In the genomic region with DNA sequence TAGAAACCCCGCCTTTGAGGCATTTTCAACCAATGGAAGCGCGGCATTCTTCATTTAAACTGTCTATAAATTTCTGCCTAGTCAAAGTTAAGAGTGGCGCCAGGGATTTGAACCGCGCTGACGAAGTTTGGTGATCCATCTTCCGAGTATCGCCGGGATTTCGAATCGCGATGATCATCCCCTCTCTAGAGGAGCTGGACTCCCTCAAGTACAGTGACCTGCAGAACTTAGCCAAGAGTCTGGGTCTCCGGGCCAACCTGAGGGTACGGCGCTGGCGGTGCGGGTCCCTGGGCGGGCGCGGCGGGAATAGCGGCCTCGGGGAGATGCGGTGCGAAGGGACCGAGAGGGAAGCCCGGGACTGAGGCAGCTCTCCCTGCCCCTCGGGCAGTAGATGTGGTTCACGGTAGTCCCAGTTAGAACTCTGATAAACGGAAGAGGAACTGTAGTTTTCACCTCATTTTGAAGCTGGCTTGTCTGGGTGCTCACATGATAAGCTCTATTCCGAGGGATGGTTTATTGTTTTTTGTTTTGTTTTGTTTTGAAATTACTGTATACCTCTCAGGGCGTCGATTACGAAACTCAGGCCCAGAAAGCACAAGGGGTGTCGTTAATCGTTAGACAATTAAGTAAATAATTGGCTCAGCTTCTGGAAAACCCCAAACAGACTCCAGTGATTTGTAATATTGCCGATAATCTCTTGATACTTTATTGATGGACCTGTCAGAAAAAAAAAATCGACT, we compare ENCODE assay signal across 1 cellular context.
TF ChIP-seq lines count a peak whose summit lies in the region.

A gene with protein sequence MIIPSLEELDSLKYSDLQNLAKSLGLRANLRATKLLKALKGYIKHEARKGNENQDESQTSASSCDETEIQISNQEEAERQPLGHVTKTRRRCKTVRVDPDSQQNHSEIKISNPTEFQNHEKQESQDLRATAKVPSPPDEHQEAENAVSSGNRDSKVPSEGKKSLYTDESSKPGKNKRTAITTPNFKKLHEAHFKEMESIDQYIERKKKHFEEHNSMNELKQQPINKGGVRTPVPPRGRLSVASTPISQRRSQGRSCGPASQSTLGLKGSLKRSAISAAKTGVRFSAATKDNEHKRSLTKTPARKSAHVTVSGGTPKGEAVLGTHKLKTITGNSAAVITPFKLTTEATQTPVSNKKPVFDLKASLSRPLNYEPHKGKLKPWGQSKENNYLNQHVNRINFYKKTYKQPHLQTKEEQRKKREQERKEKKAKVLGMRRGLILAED (plus strand): TSS at position 94 of the 740 bp plus-strand sequence. CDS start 77 bp downstream, at position 171.

TF ChIP-seq in HEK293, 187 proteins besides CTCF, POLR2A, EP300 and RAD21 (continued from another document and continues in another):
- TF ChIP-seq, protein P1, sequence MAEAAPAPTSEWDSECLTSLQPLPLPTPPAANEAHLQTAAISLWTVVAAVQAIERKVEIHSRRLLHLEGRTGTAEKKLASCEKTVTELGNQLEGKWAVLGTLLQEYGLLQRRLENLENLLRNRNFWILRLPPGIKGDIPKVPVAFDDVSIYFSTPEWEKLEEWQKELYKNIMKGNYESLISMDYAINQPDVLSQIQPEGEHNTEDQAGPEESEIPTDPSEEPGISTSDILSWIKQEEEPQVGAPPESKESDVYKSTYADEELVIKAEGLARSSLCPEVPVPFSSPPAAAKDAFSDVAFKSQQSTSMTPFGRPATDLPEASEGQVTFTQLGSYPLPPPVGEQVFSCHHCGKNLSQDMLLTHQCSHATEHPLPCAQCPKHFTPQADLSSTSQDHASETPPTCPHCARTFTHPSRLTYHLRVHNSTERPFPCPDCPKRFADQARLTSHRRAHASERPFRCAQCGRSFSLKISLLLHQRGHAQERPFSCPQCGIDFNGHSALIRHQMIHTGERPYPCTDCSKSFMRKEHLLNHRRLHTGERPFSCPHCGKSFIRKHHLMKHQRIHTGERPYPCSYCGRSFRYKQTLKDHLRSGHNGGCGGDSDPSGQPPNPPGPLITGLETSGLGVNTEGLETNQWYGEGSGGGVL (tag by site-specific recombination; IDR thresholded peaks at IDR 0.05), result no peak
- TF ChIP-seq ZNF2 (tag by site-specific recombination; IDR thresholded peaks at IDR 0.05) (0 out of 2 replicates have a peak, but pooled peaks have one; percentile 34), ZNF654 (tag by site-specific recombination; IDR thresholded peaks at IDR 0.05; ENCODE audit: low read depth) (no peak), ZNF366 (tag by site-specific recombination; conservative IDR thresholded peaks at IDR 0.05) (no peak), ZBTB48 (tag by site-specific recombination; IDR thresholded peaks at IDR 0.05) (peak; percentile 87), BCL11A (tag by site-specific recombination; IDR thresholded peaks at IDR 0.05; ENCODE audit: low read depth) (no peak), GLI4 (tag by site-specific recombination; IDR thresholded peaks at IDR 0.05) (no peak), ZNF146 (tag by site-specific recombination; IDR thresholded peaks at IDR 0.05) (no peak), ZFP37 (tag by site-specific recombination; IDR thresholded peaks at IDR 0.05) (0 out of 2 replicates have a peak, but pooled peaks have one; percentile 52), ZNF596 (tag by site-specific recombination; IDR thresholded peaks at IDR 0.05) (no peak), GFI1B (tag by site-specific recombination; IDR thresholded peaks at IDR 0.05) (0 out of 2 replicates have a peak, but pooled peaks have one; percentile 15), ZNF132 (tag by site-specific recombination; IDR thresholded peaks at IDR 0.05; ENCODE audit: borderline replicate concordance) (no peak), ZNF239 (tag by site-specific recombination; IDR thresholded peaks at IDR 0.05) (no peak), ZSCAN30 (tag by site-specific recombination; IDR thresholded peaks at IDR 0.05) (peak; percentile 11; the same call in 1 of the 2 replicates), ZNF548 (tag by site-specific recombination; IDR thresholded peaks at IDR 0.05) (no peak), ZFP69B (tag by site-specific recombination; IDR thresholded peaks at IDR 0.05) (peak; percentile 47), HOXD13 (CRISPR knock-in tag; IDR thresholded peaks at IDR 0.05; ENCODE audit: borderline replicate concordance) (peak; percentile 82; the same call in 1 of the 2 replicates), ZNF664 (tag by site-specific recombination; IDR thresholded peaks at IDR 0.05) (no peak), ZNF544 (tag by site-specific recombination; IDR thresholded peaks at IDR 0.05) (no peak), YY1 (tag by site-specific recombination; IDR thresholded peaks at IDR 0.05) (no peak), ZNF202 (tag by site-specific recombination; IDR thresholded peaks at IDR 0.05; ENCODE audit: borderline replicate concordance) (no peak), ZNF23 (tag by site-specific recombination; IDR thresholded peaks at IDR 0.05; ENCODE audit: borderline replicate concordance) (no peak), ZEB2 (tag by site-specific recombination; IDR thresholded peaks at IDR 0.05) (no peak), ZNF248 (tag by site-specific recombination; IDR thresholded peaks at IDR 0.05) (no peak), ZNF791 (tag by site-specific recombination; IDR thresholded peaks at IDR 0.05) (no peak), ZNF521 (tag by site-specific recombination; IDR thresholded peaks at IDR 0.05) (no peak), ZNF133 (tag by site-specific recombination; IDR thresholded peaks at IDR 0.05) (no peak), ZNF174 (tag by site-specific recombination; IDR thresholded peaks at IDR 0.05) (no peak), BCL11B (tag by site-specific recombination; IDR thresholded peaks at IDR 0.05; ENCODE audit: low read depth) (no peak), SP3 (tag by site-specific recombination; IDR thresholded peaks at IDR 0.05) (peak; percentile 41), ZNF175 (tag by site-specific recombination; IDR thresholded peaks at IDR 0.05) (no peak), ZNF335 (tag by site-specific recombination; conservative IDR thresholded peaks at IDR 0.05) (peak; percentile 8; the same call in 1 of the 2 replicates), ZNF830 (tag by site-specific recombination; IDR thresholded peaks at IDR 0.05; ENCODE audit: low read depth) (no peak), RBAK (tag by site-specific recombination; IDR thresholded peaks at IDR 0.05) (no peak)
- TF ChIP-seq, protein P2, sequence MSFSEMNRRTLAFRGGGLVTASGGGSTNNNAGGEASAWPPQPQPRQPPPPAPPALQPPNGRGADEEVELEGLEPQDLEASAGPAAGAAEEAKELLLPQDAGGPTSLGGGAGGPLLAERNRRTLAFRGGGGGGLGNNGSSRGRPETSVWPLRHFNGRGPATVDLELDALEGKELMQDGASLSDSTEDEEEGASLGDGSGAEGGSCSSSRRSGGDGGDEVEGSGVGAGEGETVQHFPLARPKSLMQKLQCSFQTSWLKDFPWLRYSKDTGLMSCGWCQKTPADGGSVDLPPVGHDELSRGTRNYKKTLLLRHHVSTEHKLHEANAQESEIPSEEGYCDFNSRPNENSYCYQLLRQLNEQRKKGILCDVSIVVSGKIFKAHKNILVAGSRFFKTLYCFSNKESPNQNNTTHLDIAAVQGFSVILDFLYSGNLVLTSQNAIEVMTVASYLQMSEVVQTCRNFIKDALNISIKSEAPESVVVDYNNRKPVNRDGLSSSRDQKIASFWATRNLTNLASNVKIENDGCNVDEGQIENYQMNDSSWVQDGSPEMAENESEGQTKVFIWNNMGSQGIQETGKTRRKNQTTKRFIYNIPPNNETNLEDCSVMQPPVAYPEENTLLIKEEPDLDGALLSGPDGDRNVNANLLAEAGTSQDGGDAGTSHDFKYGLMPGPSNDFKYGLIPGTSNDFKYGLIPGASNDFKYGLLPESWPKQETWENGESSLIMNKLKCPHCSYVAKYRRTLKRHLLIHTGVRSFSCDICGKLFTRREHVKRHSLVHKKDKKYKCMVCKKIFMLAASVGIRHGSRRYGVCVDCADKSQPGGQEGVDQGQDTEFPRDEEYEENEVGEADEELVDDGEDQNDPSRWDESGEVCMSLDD (tag by site-specific recombination; IDR thresholded peaks at IDR 0.05), result peak; percentile 34; the same call in 1 of the 2 replicates
- TF ChIP-seq, protein P3, sequence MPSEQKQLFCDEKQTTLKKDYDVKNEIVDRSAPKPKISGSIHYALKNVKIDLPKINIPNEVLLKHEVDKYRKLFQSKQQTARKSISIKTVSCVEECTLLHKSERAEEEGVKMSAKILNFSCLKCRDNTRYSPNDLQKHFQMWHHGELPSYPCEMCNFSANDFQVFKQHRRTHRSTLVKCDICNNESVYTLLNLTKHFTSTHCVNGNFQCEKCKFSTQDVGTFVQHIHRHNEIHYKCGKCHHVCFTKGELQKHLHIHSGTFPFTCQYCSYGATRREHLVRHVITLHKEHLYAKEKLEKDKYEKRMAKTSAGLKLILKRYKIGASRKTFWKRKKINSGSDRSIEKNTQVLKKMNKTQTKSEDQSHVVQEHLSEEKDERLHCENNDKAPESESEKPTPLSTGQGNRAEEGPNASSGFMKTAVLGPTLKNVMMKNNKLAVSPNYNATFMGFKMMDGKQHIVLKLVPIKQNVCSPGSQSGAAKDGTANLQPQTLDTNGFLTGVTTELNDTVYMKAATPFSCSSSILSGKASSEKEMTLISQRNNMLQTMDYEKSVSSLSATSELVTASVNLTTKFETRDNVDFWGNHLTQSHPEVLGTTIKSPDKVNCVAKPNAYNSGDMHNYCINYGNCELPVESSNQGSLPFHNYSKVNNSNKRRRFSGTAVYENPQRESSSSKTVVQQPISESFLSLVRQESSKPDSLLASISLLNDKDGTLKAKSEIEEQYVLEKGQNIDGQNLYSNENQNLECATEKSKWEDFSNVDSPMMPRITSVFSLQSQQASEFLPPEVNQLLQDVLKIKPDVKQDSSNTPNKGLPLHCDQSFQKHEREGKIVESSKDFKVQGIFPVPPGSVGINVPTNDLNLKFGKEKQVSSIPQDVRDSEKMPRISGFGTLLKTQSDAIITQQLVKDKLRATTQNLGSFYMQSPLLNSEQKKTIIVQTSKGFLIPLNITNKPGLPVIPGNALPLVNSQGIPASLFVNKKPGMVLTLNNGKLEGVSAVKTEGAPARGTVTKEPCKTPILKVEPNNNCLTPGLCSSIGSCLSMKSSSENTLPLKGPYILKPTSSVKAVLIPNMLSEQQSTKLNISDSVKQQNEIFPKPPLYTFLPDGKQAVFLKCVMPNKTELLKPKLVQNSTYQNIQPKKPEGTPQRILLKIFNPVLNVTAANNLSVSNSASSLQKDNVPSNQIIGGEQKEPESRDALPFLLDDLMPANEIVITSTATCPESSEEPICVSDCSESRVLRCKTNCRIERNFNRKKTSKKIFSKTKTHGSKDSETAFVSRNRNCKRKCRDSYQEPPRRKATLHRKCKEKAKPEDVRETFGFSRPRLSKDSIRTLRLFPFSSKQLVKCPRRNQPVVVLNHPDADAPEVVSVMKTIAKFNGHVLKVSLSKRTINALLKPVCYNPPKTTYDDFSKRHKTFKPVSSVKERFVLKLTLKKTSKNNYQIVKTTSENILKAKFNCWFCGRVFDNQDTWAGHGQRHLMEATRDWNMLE (tag by site-specific recombination; conservative IDR thresholded peaks at IDR 0.05; ENCODE audit: low read depth), result no peak
- TF ChIP-seq, protein P4, sequence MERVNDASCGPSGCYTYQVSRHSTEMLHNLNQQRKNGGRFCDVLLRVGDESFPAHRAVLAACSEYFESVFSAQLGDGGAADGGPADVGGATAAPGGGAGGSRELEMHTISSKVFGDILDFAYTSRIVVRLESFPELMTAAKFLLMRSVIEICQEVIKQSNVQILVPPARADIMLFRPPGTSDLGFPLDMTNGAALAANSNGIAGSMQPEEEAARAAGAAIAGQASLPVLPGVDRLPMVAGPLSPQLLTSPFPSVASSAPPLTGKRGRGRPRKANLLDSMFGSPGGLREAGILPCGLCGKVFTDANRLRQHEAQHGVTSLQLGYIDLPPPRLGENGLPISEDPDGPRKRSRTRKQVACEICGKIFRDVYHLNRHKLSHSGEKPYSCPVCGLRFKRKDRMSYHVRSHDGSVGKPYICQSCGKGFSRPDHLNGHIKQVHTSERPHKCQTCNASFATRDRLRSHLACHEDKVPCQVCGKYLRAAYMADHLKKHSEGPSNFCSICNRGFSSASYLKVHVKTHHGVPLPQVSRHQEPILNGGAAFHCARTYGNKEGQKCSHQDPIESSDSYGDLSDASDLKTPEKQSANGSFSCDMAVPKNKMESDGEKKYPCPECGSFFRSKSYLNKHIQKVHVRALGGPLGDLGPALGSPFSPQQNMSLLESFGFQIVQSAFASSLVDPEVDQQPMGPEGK (tag by site-specific recombination; IDR thresholded peaks at IDR 0.05), result 0 out of 2 replicates have a peak, but pooled peaks have one; percentile 15
- TF ChIP-seq, protein P5, sequence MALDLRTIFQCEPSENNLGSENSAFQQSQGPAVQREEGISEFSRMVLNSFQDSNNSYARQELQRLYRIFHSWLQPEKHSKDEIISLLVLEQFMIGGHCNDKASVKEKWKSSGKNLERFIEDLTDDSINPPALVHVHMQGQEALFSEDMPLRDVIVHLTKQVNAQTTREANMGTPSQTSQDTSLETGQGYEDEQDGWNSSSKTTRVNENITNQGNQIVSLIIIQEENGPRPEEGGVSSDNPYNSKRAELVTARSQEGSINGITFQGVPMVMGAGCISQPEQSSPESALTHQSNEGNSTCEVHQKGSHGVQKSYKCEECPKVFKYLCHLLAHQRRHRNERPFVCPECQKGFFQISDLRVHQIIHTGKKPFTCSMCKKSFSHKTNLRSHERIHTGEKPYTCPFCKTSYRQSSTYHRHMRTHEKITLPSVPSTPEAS (tag by site-specific recombination; IDR thresholded peaks at IDR 0.05), result no peak
- TF ChIP-seq, protein P6, sequence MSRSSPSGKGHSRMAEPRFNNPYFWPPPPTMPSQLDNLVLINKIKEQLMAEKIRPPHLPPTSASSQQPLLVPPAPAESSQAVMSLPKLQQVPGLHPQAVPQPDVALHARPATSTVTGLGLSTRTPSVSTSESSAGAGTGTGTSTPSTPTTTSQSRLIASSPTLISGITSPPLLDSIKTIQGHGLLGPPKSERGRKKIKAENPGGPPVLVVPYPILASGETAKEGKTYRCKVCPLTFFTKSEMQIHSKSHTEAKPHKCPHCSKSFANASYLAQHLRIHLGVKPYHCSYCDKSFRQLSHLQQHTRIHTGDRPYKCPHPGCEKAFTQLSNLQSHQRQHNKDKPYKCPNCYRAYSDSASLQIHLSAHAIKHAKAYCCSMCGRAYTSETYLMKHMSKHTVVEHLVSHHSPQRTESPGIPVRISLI (tag by site-specific recombination; IDR thresholded peaks at IDR 0.05), result no peak
- TF ChIP-seq, protein P7, sequence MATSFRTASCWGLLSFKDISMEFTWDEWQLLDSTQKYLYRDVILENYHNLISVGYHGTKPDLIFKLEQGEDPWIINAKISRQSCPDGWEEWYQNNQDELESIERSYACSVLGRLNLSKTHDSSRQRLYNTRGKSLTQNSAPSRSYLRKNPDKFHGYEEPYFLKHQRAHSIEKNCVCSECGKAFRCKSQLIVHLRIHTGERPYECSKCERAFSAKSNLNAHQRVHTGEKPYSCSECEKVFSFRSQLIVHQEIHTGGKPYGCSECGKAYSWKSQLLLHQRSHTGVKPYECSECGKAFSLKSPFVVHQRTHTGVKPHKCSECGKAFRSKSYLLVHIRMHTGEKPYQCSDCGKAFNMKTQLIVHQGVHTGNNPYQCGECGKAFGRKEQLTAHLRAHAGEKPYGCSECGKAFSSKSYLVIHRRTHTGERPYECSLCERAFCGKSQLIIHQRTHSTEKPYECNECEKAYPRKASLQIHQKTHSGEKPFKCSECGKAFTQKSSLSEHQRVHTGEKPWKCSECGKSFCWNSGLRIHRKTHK (tag by site-specific recombination; IDR thresholded peaks at IDR 0.05), result no peak
- TF ChIP-seq, protein P8, sequence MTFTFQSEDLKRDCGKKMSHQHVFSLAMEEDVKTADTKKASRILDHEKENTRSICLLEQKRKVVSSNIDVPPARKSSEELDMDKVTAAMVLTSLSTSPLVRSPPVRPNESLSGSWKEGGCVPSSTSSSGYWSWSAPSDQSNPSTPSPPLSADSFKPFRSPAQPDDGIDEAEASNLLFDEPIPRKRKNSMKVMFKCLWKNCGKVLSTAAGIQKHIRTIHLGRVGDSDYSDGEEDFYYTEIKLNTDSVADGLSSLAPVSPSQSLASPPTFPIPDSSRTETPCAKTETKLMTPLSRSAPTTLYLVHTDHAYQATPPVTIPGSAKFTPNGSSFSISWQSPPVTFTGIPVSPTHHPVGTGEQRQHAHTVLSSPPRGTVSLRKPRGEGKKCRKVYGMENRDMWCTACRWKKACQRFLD (tag by site-specific recombination; IDR thresholded peaks at IDR 0.05), result no peak
